Comparison of ENCODE assay signal across 8 cellular contexts in the genomic region with DNA sequence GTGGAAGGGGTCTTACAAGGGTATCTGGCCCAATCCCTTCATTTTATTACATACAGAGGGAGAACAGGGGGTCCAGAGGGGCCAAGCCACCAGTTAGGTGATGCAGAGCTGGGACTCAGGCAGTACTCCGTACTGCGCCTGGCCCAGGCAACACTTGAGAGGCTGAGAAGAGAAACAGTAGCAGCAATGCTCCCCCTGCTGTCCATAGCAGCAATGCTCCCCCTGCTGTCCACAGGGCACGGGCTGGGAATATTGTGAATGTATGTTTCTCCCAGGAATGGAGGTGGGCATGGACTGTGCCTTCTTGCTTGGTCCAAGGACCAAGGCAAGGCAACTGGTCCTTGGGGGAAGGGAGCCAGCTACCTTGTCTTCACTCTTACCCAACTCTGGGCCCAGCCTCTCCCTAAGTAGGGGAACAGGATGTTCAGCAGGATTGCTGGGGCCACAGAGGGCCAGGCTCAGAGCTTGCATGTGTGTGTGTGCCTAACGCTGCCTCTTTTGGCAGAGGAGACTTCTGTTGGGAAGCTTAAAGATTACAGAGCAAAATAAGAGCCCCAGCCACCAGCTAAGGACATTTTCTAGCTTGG. TPM values are rescaled to one million over a fixed set of nuclear protein-coding genes. Genes with fewer than 3 reads are reported as not detected.
DNase-seq lines count a peak whose midpoint lies in the region; ATAC-seq, FAIRE-seq and TF ChIP-seq lines count a peak whose summit lies in the region.

No MANE protein-coding gene starts in this region.

- no peaks in the 10 kb centered on the region for H3K9me3 Mint-ChIP-seq in CD4-positive, alpha-beta T cell

- no peaks in the 10 kb centered on the region for H4K20me1 ChIP-seq in OCI-LY7 (ENCODE audit: insufficient read depth, low read length)
- no peaks in the 10 kb centered on the region for H4K20me1 ChIP-seq in GM12878 (ENCODE audit: control insufficient read depth, insufficient read depth)

- H3K9ac ChIP-seq in GM12878 (ENCODE audit: control insufficient read depth, insufficient read depth, low read length) = no peak overlapping the region

- RAD21 ChIA-PET in GM12878 (lab: Charles Lee; ENCODE audit: unreplicated experiment) = no interaction called here

- SMC1A ChIA-PET in GM12878 (lab: Charles Lee; ENCODE audit: uncharacterized antibody, unreplicated experiment) = no interaction called here

- H3K4me1 ChIP-seq in OCI-LY7 (ENCODE audit: insufficient read depth, low read length, poor library complexity, severe bottlenecking) (peaks cover 5% of the 10 kb centered on the region), GM12878 (ENCODE audit: control insufficient read depth, insufficient read depth, low read length) (peaks cover 3% of the 10 kb centered on the region), spleen (peaks cover 0 to 13% (median 7%) of the 10 kb centered on the region in 6 donors)

- H3K36me3 ChIP-seq in OCI-LY7 (ENCODE audit: insufficient read depth, low read length) = peaks cover 7% of the 10 kb centered on the region; the same call in 1 of the 2 replicates
- peaks cover 3 to 5% of the 10 kb centered on the region in 2 experiments; a peak in 3 of 4 replicates for H3K36me3 ChIP-seq in GM12878 (ENCODE audit: control insufficient read depth in 2 of 2, insufficient read depth in 2 of 2, low read length in 1 of 2)
- peaks cover 0 to 63% (median 6%) of the 10 kb centered on the region in 6 donors for H3K36me3 ChIP-seq in spleen

- in situ Hi-C loops in GM12878 (cut with MboI) = no loop called here

- H3K9me3 ChIP-seq in CD4-positive, alpha-beta T cell (ENCODE audit: control insufficient read depth, low read length) = no peaks in the 10 kb centered on the region
- H3K9me3 ChIP-seq in OCI-LY7 (ENCODE audit: low read length) (no peaks in the 10 kb centered on the region), GM12878 (replicated peaks; ENCODE audit: control insufficient read depth, insufficient read depth, low read length) (no peaks in the 10 kb centered on the region), spleen (no peaks in the 10 kb centered on the region)

- H3K27me3 ChIP-seq in CD4-positive, alpha-beta T cell (ENCODE audit: control insufficient read depth, insufficient read depth, low read length) = no peaks in the 10 kb centered on the region
- H3K27me3 ChIP-seq in GM12878 (replicated peaks in 1 of 2; ENCODE audit: control insufficient read depth in 2 of 2, insufficient read depth in 2 of 2, low read length in 1 of 2) = no peaks in the 10 kb centered on the region
- no peaks in the 10 kb centered on the region for H3K27me3 ChIP-seq in spleen (replicated peaks in 1 of 7)

- intact Hi-C loops in CD4-positive, alpha-beta T cell (cut with DNase I, micrococcal nuclease) = loop anchor here in 1 of 2 experiments (2.0 to 10.0 kb wide), 2 partner anchors 162 to 472 kb away; partner anchors contain the start of gene EDEM2
- intact Hi-C loops in OCI-LY7 (cut with micrococcal nuclease; ENCODE audit: unreplicated experiment) (no loop called here), GM12878 (cut with micrococcal nuclease; ENCODE audit: unreplicated experiment) (no loop called here), spleen (cut with DNase I; ENCODE audit: low total_unique reads) (no loop called here)

- FAIRE-seq in GM12878 (lab: Jason Lieb, UNC) = no peak

- H3K4me3 Mint-ChIP-seq in CD4-positive, alpha-beta T cell = no peak overlapping the region

- no peaks in the 10 kb centered on the region for H3K79me2 ChIP-seq in OCI-LY7 (ENCODE audit: insufficient read depth, low read depth, low read length)
- no peaks in the 10 kb centered on the region for H3K79me2 ChIP-seq in GM12878 (ENCODE audit: control insufficient read depth, insufficient read depth, low read length)

- CTCF ChIA-PET in CD4-positive, alpha-beta T cell (lab: Charles Lee) = interaction anchor here (0.6 kb wide), 1 partner anchor 211 kb away, joined by 4 read pairs; no protein-coding TSS in a partner anchor
- CTCF ChIA-PET in OCI-LY7 (lab: Charles Lee; ENCODE audit: unreplicated experiment) = no interaction called here
- CTCF ChIA-PET in GM12878 (lab: Yijun Ruan, JAX) = interaction anchor here (0.6 to 7.3 kb wide), 12 partner anchors 9 to 223 kb away, joined by 3 to 81 read pairs (median 4); no protein-coding TSS in a partner anchor

- TF ChIP-seq POLR2A in GM12878 (IDR thresholded peaks at IDR 0.05; ENCODE audit: low read depth, low read length) (no peak), spleen (IDR thresholded peaks at IDR 0.05) (no peak)

- peaks cover 18% of the 10 kb centered on the region for H3K36me3 Mint-ChIP-seq in CD4-positive, alpha-beta T cell (ENCODE audit: low read depth)

- peak in 1 of 10 experiments; percentile 11 for DNase-seq in CD4-positive, alpha-beta T cell
- DNase-seq in HCEC 1CT = peak; percentile 90
- peak; percentile 39 for DNase-seq in OCI-LY7 (ENCODE audit: low spot score)
- no peak for DNase-seq in GM12878 (ENCODE audit: low read depth, low spot score)
- peak; percentile 84 for DNase-seq in iPS-NIHi7 (ENCODE audit: extremely low spot score)
- no peak for DNase-seq in spleen

- H3K4me3 ChIP-seq in OCI-LY7 (ENCODE audit: low read depth, low read length, poor library complexity, severe bottlenecking) (no peak overlapping the region), GM12878 (no peak overlapping the region), spleen (no peak overlapping the region)

- ATAC-seq in CD4-positive, alpha-beta T cell (ENCODE audit: poor library complexity) = peak; percentile 32
- ATAC-seq in GM12878 (peak; percentile 55), GM19463 (IDR thresholded peaks at IDR 0.05; ENCODE audit: unreplicated experiment) (no peak), HG03280 (IDR thresholded peaks at IDR 0.05; ENCODE audit: unreplicated experiment) (no peak)

- TF ChIP-seq EP300 in GM12878 (IDR thresholded peaks at IDR 0.05; ENCODE audit: borderline replicate concordance in 1 of 2, control insufficient read depth in 1 of 2, low read depth in 2 of 2, low read length in 2 of 2) = no peak

- no peaks in the 10 kb centered on the region for H3K9me2 ChIP-seq in OCI-LY7 (ENCODE audit: insufficient read depth, low read length)

- H3K4me2 ChIP-seq in OCI-LY7 (ENCODE audit: low read length) = no peak overlapping the region
- no peak overlapping the region for H3K4me2 ChIP-seq in GM12878 (ENCODE audit: control insufficient read depth, insufficient read depth)

- POLR2A ChIA-PET in CD4-positive, alpha-beta T cell (lab: Charles Lee) = interaction anchor here (1.5 kb wide), 1 partner anchor 160 kb away, joined by 3 read pairs; the partner anchor contains the start of gene EDEM2
- POLR2A ChIA-PET in OCI-LY7 (lab: Charles Lee) (interaction anchor here (0.5 to 2.4 kb wide), 2 partner anchors 9 to 211 kb away, joined by 4 to 8 read pairs; no protein-coding TSS in a partner anchor), GM12878 (lab: Charles Lee) (no interaction called here)

- H3K27me3 Mint-ChIP-seq in CD4-positive, alpha-beta T cell = no peaks in the 10 kb centered on the region

- 73% methylated on average over 4 of the region's 4 CpGs for WGBS in GM12878 (ENCODE audit: insufficient coverage, insufficient replicate concordance, low lambda C conversion rate, missing lambda C conversion rate)
- WGBS in spleen, 5 donors = 34 to 53% (median 40%) methylated on average over 4 of the region's 4 CpGs

- peak; percentile 31 for TF ChIP-seq RAD21 in GM12878 (IDR thresholded peaks at IDR 0.05; ENCODE audit: insufficient read depth, low read depth, low read length)

- no TSS peak for BruUV-seq in OCI-LY7 (replicated peaks; lab: Mats Ljungman, UMichigan)
- no TSS peak for BruUV-seq in GM12878 (replicated peaks; lab: Mats Ljungman, UMichigan)

- no peak overlapping the region for H2AFZ ChIP-seq in OCI-LY7 (ENCODE audit: low read length)
- H2AFZ ChIP-seq in GM12878 (ENCODE audit: control insufficient read depth, low read depth, low read length) = no peak overlapping the region

- peak; percentile 56 for TF ChIP-seq CTCF in CD4-positive, alpha-beta T cell (IDR thresholded peaks at IDR 0.05)
- TF ChIP-seq CTCF in OCI-LY7 (conservative IDR thresholded peaks at IDR 0.05; ENCODE audit: low read length) (peak; percentile 80), GM12878 (IDR thresholded peaks at IDR 0.05 in 2 of 3, conservative IDR thresholded peaks at IDR 0.05 in 1 of 3; ENCODE audit: control insufficient read depth in 2 of 3, extremely low read depth in 1 of 3, insufficient read depth in 1 of 3, low read depth in 3 of 3, low read length in 3 of 3) (peak; percentile 56 to 71 (median 62)), spleen (IDR thresholded peaks at IDR 0.05 in 8 of 11, conservative IDR thresholded peaks at IDR 0.05 in 3 of 11) (peak in 9 of 11 experiments; percentile 25 to 69 (median 53))

- H3K4me1 Mint-ChIP-seq in CD4-positive, alpha-beta T cell (ENCODE audit: low read depth) = peaks cover 8% of the 10 kb centered on the region

- no peak overlapping the region for H3K27ac ChIP-seq in CD4-positive, alpha-beta T cell (ENCODE audit: low read depth, low read length)
- H3K27ac ChIP-seq in OCI-LY7 (ENCODE audit: low read depth, low read length, poor library complexity, severe bottlenecking) (no peak overlapping the region), GM12878 (ENCODE audit: control insufficient read depth, insufficient read depth) (no peak overlapping the region), spleen (no peak overlapping the region)

- no peak overlapping the region for H3K27ac Mint-ChIP-seq in CD4-positive, alpha-beta T cell

RNA-seq across cellular contexts. Expression of gene FAM83C, which starts 14.8 kb away (rescaled TPM):
- total RNA-seq in CD4-positive, alpha-beta T cell = not detected
- not detected in 2 replicates for total RNA-seq in OCI-LY7 (2014; rRNA removed; shearing (Covaris generic))
- total RNA-seq in OCI-LY7 (2022) (not detected in 2 replicates), GM12878 (2014; rRNA removed) (not detected in 2 replicates), GM12878 (2014; rRNA removed; fragmentation: Illumina TruSeq; extraction: Trizol) (not detected in 2 replicates), GM12878 (2021) (not detected in 2 replicates), spleen (not detected)
- total RNA-seq in GM12878 (2013; cell fraction: nucleolus; rRNA removed) = not detected in 2 replicates
- polyA plus RNA-seq in GM12878 (2011; ENCODE audit: low read depth) = not detected
- polyA plus RNA-seq in GM12878 (2011; rRNA removed) (not detected in 2 replicates), GM12878 (2014; fragmentation: Illumina TruSeq; extraction: Trizol) (not detected in 2 replicates), GM12878 (2014; fragmentation: Nextera tagmentation; extraction: Ambion mirVana) (not detected), GM12878 (2014; rRNA removed) (not detected in 2 replicates), GM12878 (2016; fragmentation: Nextera tagmentation; extraction: Ambion mirVana) (not detected), spleen (not detected)
- polyA plus RNA-seq in GM12878 (2011; cell fraction: cytosol; rRNA removed) = not detected in 2 replicates
- not detected in 2 replicates for polyA plus RNA-seq in GM12878 (2011; cell fraction: nucleus; rRNA removed)
- 0.05 TPM in 1 of 2 replicates, not detected in the other for polyA plus RNA-seq in GM12878 (2012)
- not detected in 2 replicates for polyA minus RNA-seq in GM12878 (2011; rRNA and poly(A)+ RNA removed)
- not detected in 2 replicates for polyA minus RNA-seq in GM12878 (2011; cell fraction: cytosol; rRNA and poly(A)+ RNA removed)
- not detected in 2 replicates for polyA minus RNA-seq in GM12878 (2011; cell fraction: nucleus; rRNA and poly(A)+ RNA removed)

RNA-seq across cellular contexts. Expression of gene EIF6, which starts 22.5 kb away (rescaled TPM):
- total RNA-seq in CD4-positive, alpha-beta T cell = 10 to 100 TPM; 24.9 to 25.8 TPM
- 93.9 and 113 TPM in 2 replicates for total RNA-seq in OCI-LY7 (2014; rRNA removed; shearing (Covaris generic))
- total RNA-seq in OCI-LY7 (2022) (90.6 and 106 TPM in 2 replicates), GM12878 (2014; rRNA removed) (189 and 194 TPM in 2 replicates), GM12878 (2014; rRNA removed; fragmentation: Illumina TruSeq; extraction: Trizol) (120 and 127 TPM in 2 replicates), GM12878 (2021) (163 and 168 TPM in 2 replicates), spleen (10 to 100 TPM; 50.5 to 76.8 (median 62.2) TPM)
- total RNA-seq in GM12878 (2013; cell fraction: nucleolus; rRNA removed) = 28.7 and 28.9 TPM in 2 replicates
- polyA plus RNA-seq in GM12878 (2011; ENCODE audit: low read depth) = 83.6 TPM
- polyA plus RNA-seq in GM12878 (2011; rRNA removed) (91.4 and 179 TPM in 2 replicates), GM12878 (2014; fragmentation: Illumina TruSeq; extraction: Trizol) (88.4 and 164 TPM in 2 replicates), GM12878 (2014; fragmentation: Nextera tagmentation; extraction: Ambion mirVana) (100 to 1,000 TPM; 405 to 607 TPM), GM12878 (2014; rRNA removed) (204 and 214 TPM in 2 replicates), GM12878 (2016; fragmentation: Nextera tagmentation; extraction: Ambion mirVana) (100 to 1,000 TPM; 256 to 277 TPM), spleen (100 to 1,000 TPM in 2 of 3 donors, 10 to 100 TPM in 1; 88.2 to 121 (median 104) TPM)
- 259 and 394 TPM in 2 replicates for polyA plus RNA-seq in GM12878 (2011; cell fraction: cytosol; rRNA removed)
- 240 and 253 TPM in 2 replicates for polyA plus RNA-seq in GM12878 (2011; cell fraction: nucleus; rRNA removed)
- 92.0 and 97.7 TPM in 2 replicates for polyA plus RNA-seq in GM12878 (2012)
- polyA minus RNA-seq in GM12878 (2011; rRNA and poly(A)+ RNA removed) = 121 and 171 TPM in 2 replicates
- polyA minus RNA-seq in GM12878 (2011; cell fraction: cytosol; rRNA and poly(A)+ RNA removed) = 35.1 and 47.9 TPM in 2 replicates
- 25.6 and 46.9 TPM in 2 replicates for polyA minus RNA-seq in GM12878 (2011; cell fraction: nucleus; rRNA and poly(A)+ RNA removed)

RNA-seq across cellular contexts. Expression of gene MMP24OS, which starts 29.1 kb away (rescaled TPM):
- 10 to 100 TPM; 71.8 to 74.8 TPM for total RNA-seq in CD4-positive, alpha-beta T cell
- 13.2 and 14.8 TPM in 2 replicates for total RNA-seq in OCI-LY7 (2014; rRNA removed; shearing (Covaris generic))
- total RNA-seq in OCI-LY7 (2022) (44.6 and 48.5 TPM in 2 replicates), GM12878 (2014; rRNA removed) (9.6 and 10.7 TPM in 2 replicates), GM12878 (2014; rRNA removed; fragmentation: Illumina TruSeq; extraction: Trizol) (6.2 and 7.1 TPM in 2 replicates), GM12878 (2021) (30.9 and 31.4 TPM in 2 replicates), spleen (10 to 100 TPM; 21.3 to 68.6 (median 47.5) TPM)
- 68.0 and 70.0 TPM in 2 replicates for total RNA-seq in GM12878 (2013; cell fraction: nucleolus; rRNA removed)
- 9.2 TPM for polyA plus RNA-seq in GM12878 (2011; ENCODE audit: low read depth)
- polyA plus RNA-seq in GM12878 (2011; rRNA removed) (9.6 and 12.3 TPM in 2 replicates), GM12878 (2014; fragmentation: Illumina TruSeq; extraction: Trizol) (3.4 and 9.1 TPM in 2 replicates), GM12878 (2014; fragmentation: Nextera tagmentation; extraction: Ambion mirVana) (1 to 10 TPM; 2.0 to 3.6 TPM), GM12878 (2014; rRNA removed) (25.8 and 27.9 TPM in 2 replicates), GM12878 (2016; fragmentation: Nextera tagmentation; extraction: Ambion mirVana) (10 to 100 TPM; 18.3 to 20.0 TPM), spleen (10 to 100 TPM; 18.6 to 41.5 (median 28.5) TPM)
- polyA plus RNA-seq in GM12878 (2011; cell fraction: cytosol; rRNA removed) = 16.2 and 16.5 TPM in 2 replicates
- 31.7 and 36.4 TPM in 2 replicates for polyA plus RNA-seq in GM12878 (2011; cell fraction: nucleus; rRNA removed)
- polyA plus RNA-seq in GM12878 (2012) = 31.3 and 32.3 TPM in 2 replicates
- 10.9 and 26.3 TPM in 2 replicates for polyA minus RNA-seq in GM12878 (2011; rRNA and poly(A)+ RNA removed)
- polyA minus RNA-seq in GM12878 (2011; cell fraction: cytosol; rRNA and poly(A)+ RNA removed) = 12.2 and 16.9 TPM in 2 replicates
- 35.1 and 46.4 TPM in 2 replicates for polyA minus RNA-seq in GM12878 (2011; cell fraction: nucleus; rRNA and poly(A)+ RNA removed)

Comparison
In these comparisons a context has a peak if more than half of its experiments do, and no peak if none do; other contexts are left out.
1. ATAC-seq: peak in CD4-positive, alpha-beta T cell (single experiment) and GM12878 (single experiment); none in GM19463 (single experiment) and HG03280 (single experiment).
2. DNase-seq: peak in HCEC 1CT (single experiment), OCI-LY7 (single experiment) and iPS-NIHi7 (single experiment); none in GM12878 (single experiment) and spleen (single experiment).
3. Peak in every context shown above with its lines, with median percentiles within 50 percentile points of each other: CTCF ChIP-seq.